ENCODE assay signal across 31 cellular contexts in genomic region chr7:1242601-1243289, GRCh38. TPM values are rescaled to one million over a fixed set of nuclear protein-coding genes. Genes with fewer than 3 reads are reported as not detected.
DNase-seq lines count a peak whose midpoint lies in the region; ATAC-seq, FAIRE-seq and TF ChIP-seq lines count a peak whose summit lies in the region.
"Had no signal": no experiment of that assay in that cellular context is flagged by ENCODE, and none has a peak within 500 bp of the region (broad histone marks: within the 10 kb centered on the region; RNA-seq: fewer than 3 reads in every experiment).

No MANE protein-coding gene starts in this region.

- H3K9me3 Mint-ChIP-seq in activated CD8-positive, alpha-beta memory T cell treated with anti-CD3 and anti-CD28 coated beads, Interleukin-2, amount 10 ng/mL, durations not matched to agents 7 days and 5 days (ENCODE audit: low read depth) = no peaks in the 10 kb centered on the region
- peaks cover 0 to 5% (median 0%) of the 10 kb centered on the region in 3 donors for H3K9me3 Mint-ChIP-seq in IgD-negative memory B cell
- H3K9me3 Mint-ChIP-seq: activated naive CD4-positive, alpha-beta T cell treated with anti-CD3 and anti-CD28 coated beads, Interleukin-2, amount 10 ng/mL, durations not matched to agents 7 days and 5 days; CD4-positive, alpha-beta T cell had no signal

- no peak overlapping the region for H4K91ac ChIP-seq in neuronal stem cell (ENCODE audit: low read depth, low read length, poor library complexity)

- ATAC-seq in activated CD8-positive, alpha-beta memory T cell treated with anti-CD3 and anti-CD28 coated beads, Interleukin-2, amount 10 ng/mL, durations not matched to agents 7 days and 5 days = no peak
- no peak for ATAC-seq in HG03378 (IDR thresholded peaks at IDR 0.05; ENCODE audit: unreplicated experiment)
- ATAC-seq: body of pancreas, left colon, Panc1 had no signal

- no peak for FAIRE-seq in endothelial cell of umbilical vein (lab: Jason Lieb, UNC)
- FAIRE-seq: colon, D721Med, TTC549 had no signal

- H3K4ac ChIP-seq in neuronal stem cell (ENCODE audit: low read length) = no peak overlapping the region

- H3K9me3 ChIP-seq in endothelial cell of umbilical vein (replicated peaks; ENCODE audit: control insufficient read depth, insufficient read depth, low read length) (no peaks in the 10 kb centered on the region), neuronal stem cell (replicated peaks in 1 of 2; ENCODE audit: control insufficient read depth in 2 of 2, insufficient read depth in 1 of 2, low read depth in 1 of 2, low read length in 2 of 2) (peaks cover 2 to 8% of the 10 kb centered on the region in 2 donors)
- H3K9me3 ChIP-seq: body of pancreas, tibial artery, vagina had no signal

- no peaks in the 10 kb centered on the region for H3K79me2 ChIP-seq in endothelial cell of umbilical vein (ENCODE audit: control insufficient read depth, insufficient read depth, low read length)

- no peak overlapping the region for H3K4me3 Mint-ChIP-seq in activated CD8-positive, alpha-beta memory T cell treated with anti-CD3 and anti-CD28 coated beads, Interleukin-2, amount 10 ng/mL, durations not matched to agents 7 days and 5 days
- peak overlapping the region in 1 of 4 donors; percentile 38 for H3K4me3 Mint-ChIP-seq in IgD-negative memory B cell
- H3K4me3 Mint-ChIP-seq: CD4-positive, alpha-beta T cell had no signal

- H3K14ac ChIP-seq in neuronal stem cell (ENCODE audit: low read length) = no peak overlapping the region

- H3K4me1 ChIP-seq in endothelial cell of umbilical vein (ENCODE audit: control insufficient read depth, extremely low read depth, insufficient read depth, low read length) = no peaks in the 10 kb centered on the region
- peaks cover 0 to 3% of the 10 kb centered on the region in 2 donors for H3K4me1 ChIP-seq in neuronal stem cell (ENCODE audit: control insufficient read depth in 2 of 2, insufficient read depth in 1 of 2, low read depth in 1 of 2, low read length in 2 of 2)

- H3K27ac Mint-ChIP-seq in activated CD8-positive, alpha-beta memory T cell treated with anti-CD3 and anti-CD28 coated beads, Interleukin-2, amount 10 ng/mL, durations not matched to agents 7 days and 5 days = peak overlapping the region; percentile 63
- H3K27ac Mint-ChIP-seq in IgD-negative memory B cell = peak overlapping the region; percentile 74 to 94 (median 93)
- H3K27ac Mint-ChIP-seq: CD4-positive, alpha-beta T cell; progenitor cell of endocrine pancreas had no signal

- H2BK5ac ChIP-seq in neuronal stem cell (ENCODE audit: low read length) = no peak overlapping the region

- no peaks in the 10 kb centered on the region for H3K79me1 ChIP-seq in neuronal stem cell (ENCODE audit: low read depth, low read length)

- H2BK15ac ChIP-seq in neuronal stem cell (ENCODE audit: low read length) = no peak overlapping the region

- no peaks in the 10 kb centered on the region for H3K36me3 ChIP-seq in endothelial cell of umbilical vein (ENCODE audit: control insufficient read depth in 2 of 2, extremely low read depth in 1 of 2, insufficient read depth in 2 of 2, low read length in 2 of 2)
- no peaks in the 10 kb centered on the region for H3K36me3 ChIP-seq in neuronal stem cell (replicated peaks in 1 of 2; ENCODE audit: control insufficient read depth in 2 of 2, insufficient read depth in 2 of 2, low read length in 2 of 2)
- H3K36me3 ChIP-seq: tibial artery, vagina had no signal

- no peak for DNase-seq in activated CD8-positive, alpha-beta memory T cell treated with anti-CD3 and anti-CD28 coated beads, Interleukin-2, amount 10 ng/mL, durations not matched to agents 7 days and 5 days
- no peak for DNase-seq in activated CD8-positive, alpha-beta memory T cell treated with anti-CD3 and anti-CD28 coated beads, Interleukin-2, amount 50 U/mL, for 48 hours
- no peak for DNase-seq in endothelial cell of umbilical vein (ENCODE audit: low read depth, low spot score)
- no peak for DNase-seq in neuronal stem cell (ENCODE audit: low spot score)
- DNase-seq in NCI-H1694 (lab: John Stamatoyannopoulos, UW) = no peak
- no peak for DNase-seq in COR-L47 (lab: John Stamatoyannopoulos, UW)
- DNase-seq: activated CD4-positive, alpha-beta T cell treated with anti-CD3 and anti-CD28 coated beads, Interleukin-2, amount 50 U/mL, for 4 hours; activated naive CD4-positive, alpha-beta T cell treated with anti-CD3 and anti-CD28 coated beads, Interleukin-2, amount 10 ng/mL, durations not matched to agents 7 days and 5 days; AML-193; body of pancreas; CD4-positive, alpha-beta T cell; DND-41; immature natural killer cell; Karpas-422; left colon; mesenchymal stem cell; NCI-H226; nucleus accumbens; SIG-M5; stimulated activated CD4-positive, alpha-beta T cell treated with anti-CD3 and anti-CD28 coated beads, Interleukin-4, amount 100 ng/mL, for 1 hour; tibial artery had no signal

- H3K27me3 ChIP-seq in endothelial cell of umbilical vein (ENCODE audit: control insufficient read depth in 2 of 2, insufficient read depth in 2 of 2, low read length in 2 of 2) = peaks cover 81 to 96% of the 10 kb centered on the region in 2 experiments
- peaks cover 78 to 100% (median 99%) of the 10 kb centered on the region in 3 experiments for H3K27me3 ChIP-seq in neuronal stem cell (ENCODE audit: control insufficient read depth in 3 of 3, insufficient read depth in 3 of 3, low read depth in 1 of 3, low read length in 3 of 3)

- H2AFZ ChIP-seq in endothelial cell of umbilical vein (ENCODE audit: low read depth, low read length) (no peak overlapping the region), neuronal stem cell (ENCODE audit: low read length) (no peak overlapping the region)

- H3K23ac ChIP-seq in neuronal stem cell (ENCODE audit: low read depth, low read length, poor library complexity) = no peak overlapping the region

- H3K36me3 Mint-ChIP-seq in activated CD8-positive, alpha-beta memory T cell treated with anti-CD3 and anti-CD28 coated beads, Interleukin-2, amount 10 ng/mL, durations not matched to agents 7 days and 5 days = no peaks in the 10 kb centered on the region
- no peaks in the 10 kb centered on the region for H3K36me3 Mint-ChIP-seq in IgD-negative memory B cell
- H3K36me3 Mint-ChIP-seq: immature natural killer cell had no signal

- H3K4me2 ChIP-seq in endothelial cell of umbilical vein (ENCODE audit: insufficient read depth, low read length) (no peak overlapping the region), neuronal stem cell (ENCODE audit: insufficient read depth, low read length, poor library complexity, severe bottlenecking) (no peak overlapping the region)

- peak overlapping the region; percentile 92 for H2AK5ac ChIP-seq in neuronal stem cell (ENCODE audit: low read depth, low read length)

- TF ChIP-seq POLR2A in endothelial cell of umbilical vein (IDR thresholded peaks at IDR 0.05; ENCODE audit: low read depth, low read length) = no peak

- dilution Hi-C loops in endothelial cell of umbilical vein (cut with MboI; ENCODE audit: extremely low pct_ligation_motif_present, low sequenced_read_pairs) = no loop called here

- no TSS peak for BruUV-seq in endothelial cell of umbilical vein (replicated peaks; lab: Mats Ljungman, UMichigan)

- H3K18ac ChIP-seq in neuronal stem cell (ENCODE audit: low read length) = peak overlapping the region; percentile 57

- H4K8ac ChIP-seq in neuronal stem cell (ENCODE audit: low read depth, low read length) = no peak overlapping the region

- no peaks in the 10 kb centered on the region for H3K4me1 Mint-ChIP-seq in activated CD8-positive, alpha-beta memory T cell treated with anti-CD3 and anti-CD28 coated beads, Interleukin-2, amount 10 ng/mL, durations not matched to agents 7 days and 5 days
- peaks cover 0 to 4% (median 1%) of the 10 kb centered on the region in 3 donors for H3K4me1 Mint-ChIP-seq in IgD-negative memory B cell

- H4K20me1 ChIP-seq in endothelial cell of umbilical vein (replicated peaks; ENCODE audit: control insufficient read depth, extremely low read depth, insufficient read depth, low read length) = peaks cover 5% of the 10 kb centered on the region

- H2BK12ac ChIP-seq in neuronal stem cell (ENCODE audit: low read length) = no peak overlapping the region

- H3K27me3 Mint-ChIP-seq in activated CD8-positive, alpha-beta memory T cell treated with anti-CD3 and anti-CD28 coated beads, Interleukin-2, amount 10 ng/mL, durations not matched to agents 7 days and 5 days = peaks cover 73% of the 10 kb centered on the region
- peaks cover 44% of the 10 kb centered on the region for H3K27me3 Mint-ChIP-seq in IgD-negative memory B cell

- WGBS in neuronal stem cell (ENCODE audit: extremely low coverage in 2 of 2, insufficient read length in 2 of 2, insufficient replicate concordance in 1 of 2), 2 donors = no CpG with 5 or more reads among the region's 53 CpGs

- intact Hi-C loops in endothelial cell of umbilical vein (cut with micrococcal nuclease) = no loop called here

- H3K9me1 ChIP-seq in endothelial cell of umbilical vein (replicated peaks; ENCODE audit: control insufficient read depth, extremely low read depth, insufficient read depth, low read length) = no peaks in the 10 kb centered on the region

- H3K9ac ChIP-seq in endothelial cell of umbilical vein (replicated peaks; ENCODE audit: extremely low read depth, insufficient read depth, low read length) (no peak overlapping the region), neuronal stem cell (ENCODE audit: low read depth, low read length, poor library complexity) (no peak overlapping the region)

- H2BK120ac ChIP-seq in neuronal stem cell (ENCODE audit: low read depth, low read length) = no peak overlapping the region

- TF ChIP-seq CTCF in endothelial cell of umbilical vein (IDR thresholded peaks at IDR 0.05; ENCODE audit: extremely low read depth in 1 of 2, insufficient read depth in 1 of 2, low read depth in 1 of 2, low read length in 2 of 2) = no peak

- CTCF ChIA-PET in activated CD8-positive, alpha-beta memory T cell treated with anti-CD3 and anti-CD28 coated beads, Interleukin-2, amount 10 ng/mL, durations not matched to agents 7 days and 5 days (lab: Charles Lee) = interaction anchor here (1.6 kb wide), 1 partner anchor 190 kb away, joined by 5 read pairs; no protein-coding TSS in a partner anchor
- CTCF ChIA-PET in endothelial cell of umbilical vein (lab: Charles Lee) = interaction anchor here (1.5 kb wide), 1 partner anchor 11 kb away, joined by 3 read pairs; no protein-coding TSS in a partner anchor

- no peak overlapping the region for H3K4me3 ChIP-seq in endothelial cell of umbilical vein (replicated peaks in 1 of 3; ENCODE audit: insufficient read depth in 1 of 3, low read depth in 1 of 3, low read length in 3 of 3)
- no peak overlapping the region for H3K4me3 ChIP-seq in neuronal stem cell (ENCODE audit: low read length in 2 of 2)
- H3K4me3 ChIP-seq: body of pancreas, tibial artery, vagina had no signal

- POLR2A ChIA-PET in endothelial cell of umbilical vein (lab: Charles Lee) = no interaction called here

- H3K27ac ChIP-seq in endothelial cell of umbilical vein (ENCODE audit: insufficient read depth, low read depth, low read length) (no peak overlapping the region), neuronal stem cell (replicated peaks; ENCODE audit: low read length) (no peak overlapping the region)
- H3K27ac ChIP-seq: body of pancreas, epithelial cell of prostate, tibial artery, vagina had no signal

RNA-seq across cellular contexts. Expression of gene UNCX, which starts 10.1 kb away (rescaled TPM):
- total RNA-seq in activated CD8-positive, alpha-beta memory T cell treated with anti-CD3 and anti-CD28 coated beads, Interleukin-2, amount 10 ng/mL, durations not matched to agents 7 days and 5 days = not detected
- polyA plus RNA-seq in IgD-negative memory B cell = not detected
- not detected in 2 replicates for total RNA-seq in endothelial cell of umbilical vein
- not detected in 2 replicates for polyA plus RNA-seq in endothelial cell of umbilical vein
- polyA plus RNA-seq in endothelial cell of umbilical vein (2011; cell fraction: cytosol; rRNA removed) = not detected in 2 replicates
- not detected in 2 replicates for polyA plus RNA-seq in endothelial cell of umbilical vein (2011; cell fraction: nucleus; rRNA removed)
- polyA plus RNA-seq in endothelial cell of umbilical vein (2012) = not detected in 2 replicates
- polyA minus RNA-seq in endothelial cell of umbilical vein = not detected in 2 replicates
- not detected for polyA minus RNA-seq in endothelial cell of umbilical vein (2011; cell fraction: cytosol; rRNA and poly(A)+ RNA removed)
- polyA minus RNA-seq in endothelial cell of umbilical vein (2011; cell fraction: nucleus; rRNA and poly(A)+ RNA removed) = not detected in 2 replicates
- 0.01 TPM for polyA plus RNA-seq in neuronal stem cell (2013, experiment 1 of 2)
- polyA plus RNA-seq in neuronal stem cell (2013, experiment 2 of 2) = 0.01 TPM
- total RNA-seq: body of pancreas; CD4-positive, alpha-beta T cell; H4; left colon; progenitor cell of endocrine pancreas; vagina had no signal
- polyA plus RNA-seq: immature natural killer cell had no signal
